Comparison of ENCODE assay signal across 16 cellular contexts in genomic region chr11:44779736-44780520, GRCh38. TPM values are rescaled to one million over a fixed set of nuclear protein-coding genes. Genes with fewer than 3 reads are reported as not detected.
DNase-seq lines count a peak whose midpoint lies in the region; ATAC-seq and TF ChIP-seq lines count a peak whose summit lies in the region.
"Had no signal": no experiment of that assay in that cellular context is flagged by ENCODE, and none has a peak within 500 bp of the region (broad histone marks: within the 10 kb centered on the region; RNA-seq: fewer than 3 reads in every experiment).

No MANE protein-coding gene starts in this region.

- no peak overlapping the region for H2AK5ac ChIP-seq in trophoblast cell (ENCODE audit: low read length)

- H2BK120ac ChIP-seq in trophoblast cell (ENCODE audit: insufficient read depth, low read length, poor library complexity) = no peak overlapping the region

- no peaks in the 10 kb centered on the region for H3K36me3 Mint-ChIP-seq in activated T-cell treated with anti-CD3 and anti-CD28 coated beads, Interleukin-2, amount 50 U/mL, for 24 hours (ENCODE audit: low read depth)

- no peaks in the 10 kb centered on the region for H3K27me3 ChIP-seq in WERI-Rb-1 (ENCODE audit: insufficient read depth, low read depth, severe bottlenecking)
- H3K27me3 ChIP-seq in hepatocyte = no peaks in the 10 kb centered on the region
- H3K27me3 ChIP-seq in trophoblast cell (ENCODE audit: insufficient read depth, low read length) = no peaks in the 10 kb centered on the region

- H2BK5ac ChIP-seq in trophoblast cell (ENCODE audit: low read depth, low read length, poor library complexity) = no peak overlapping the region

- no peak overlapping the region for H3K4ac ChIP-seq in trophoblast cell (ENCODE audit: low read depth, low read length)

- TF ChIP-seq CTCF in WERI-Rb-1 (IDR thresholded peaks at IDR 0.05; ENCODE audit: low read depth, low read length) = no peak
- no peak for TF ChIP-seq CTCF in hepatocyte (IDR thresholded peaks at IDR 0.05; ENCODE audit: poor library complexity)

- H3K4me2 ChIP-seq in hepatocyte = no peak overlapping the region
- no peak overlapping the region for H3K4me2 ChIP-seq in trophoblast cell (ENCODE audit: low read length)

- H3K9me3 ChIP-seq in WERI-Rb-1 (ENCODE audit: severe bottlenecking) (no peaks in the 10 kb centered on the region), hepatocyte (ENCODE audit: low read depth) (no peaks in the 10 kb centered on the region), trophoblast cell (ENCODE audit: insufficient read depth, low read depth, low read length) (no peaks in the 10 kb centered on the region)

- no peak overlapping the region for H3K9ac ChIP-seq in trophoblast cell (ENCODE audit: low read length)

- H4K20me1 ChIP-seq in hepatocyte (ENCODE audit: insufficient read depth, poor library complexity, severe bottlenecking) = no peaks in the 10 kb centered on the region

- H2AFZ ChIP-seq in hepatocyte (no peak overlapping the region), trophoblast cell (ENCODE audit: insufficient read depth, low read length, poor library complexity) (no peak overlapping the region)

- no peak overlapping the region for H4K91ac ChIP-seq in trophoblast cell (ENCODE audit: low read depth, low read length)

- H3K4me1 Mint-ChIP-seq in activated T-cell treated with anti-CD3 and anti-CD28 coated beads, Interleukin-2, amount 50 U/mL, for 24 hours (ENCODE audit: low read depth) = peaks cover 10% of the 10 kb centered on the region

- no peak overlapping the region for H2BK12ac ChIP-seq in trophoblast cell (ENCODE audit: low read length)

- no peaks in the 10 kb centered on the region for H3K27me3 Mint-ChIP-seq in activated T-cell treated with anti-CD3 and anti-CD28 coated beads, Interleukin-2, amount 50 U/mL, for 24 hours

- ATAC-seq in HG03135 (IDR thresholded peaks at IDR 0.05; ENCODE audit: unreplicated experiment) = no peak
- ATAC-seq: HepG2 had no signal

- H3K4me3 ChIP-seq in WERI-Rb-1 (ENCODE audit: low read depth, low read length) (no peak overlapping the region), hepatocyte (no peak overlapping the region), trophoblast cell (ENCODE audit: low read depth, low read length) (peak overlapping the region; percentile 5)

- H3K79me2 ChIP-seq in hepatocyte (no peaks in the 10 kb centered on the region), trophoblast cell (ENCODE audit: control insufficient read depth, insufficient read depth, low read length, poor library complexity) (no peaks in the 10 kb centered on the region)

- no peak overlapping the region for H3K4me3 Mint-ChIP-seq in activated T-cell treated with anti-CD3 and anti-CD28 coated beads, Interleukin-2, amount 50 U/mL, for 24 hours

- H3K23ac ChIP-seq in trophoblast cell (ENCODE audit: low read length) = peak overlapping the region; percentile 76

- H3K18ac ChIP-seq in trophoblast cell (ENCODE audit: low read length) = no peak overlapping the region

- H3K27ac ChIP-seq in WERI-Rb-1 (no peak overlapping the region), hepatocyte (peak overlapping the region; percentile 65), trophoblast cell (ENCODE audit: low read depth, low read length) (no peak overlapping the region)

- H3K79me1 ChIP-seq in trophoblast cell (ENCODE audit: low read length) = no peaks in the 10 kb centered on the region

- H3K36me3 ChIP-seq in WERI-Rb-1 = no peaks in the 10 kb centered on the region; the same call in none of the 2 replicates
- no peaks in the 10 kb centered on the region for H3K36me3 ChIP-seq in hepatocyte (replicated peaks; ENCODE audit: insufficient read depth, low read depth)
- peaks cover 0 to 3% of the 10 kb centered on the region in 2 experiments for H3K36me3 ChIP-seq in trophoblast cell (ENCODE audit: control insufficient read depth in 1 of 2, insufficient read depth in 2 of 2, low read length in 2 of 2)

- no peak overlapping the region for H3K27ac Mint-ChIP-seq in activated T-cell treated with anti-CD3 and anti-CD28 coated beads, Interleukin-2, amount 50 U/mL, for 24 hours

- H4K8ac ChIP-seq in trophoblast cell (ENCODE audit: low read depth, low read length) = no peak overlapping the region

- DNase-seq in activated T-cell treated with anti-CD3 and anti-CD28 coated beads, Interleukin-2, amount 50 U/mL, for 24 hours = peak; percentile 13
- DNase-seq in activated T-cell treated with anti-CD3 and anti-CD28 coated beads for 4 hours (no peak), WERI-Rb-1 (peak; percentile 60), hepatocyte (ENCODE audit: low spot score) (no peak), trophoblast cell (no peak), GDM1 (lab: John Stamatoyannopoulos, UW) (no peak), epidermal melanocyte (ENCODE audit: insufficient read length, low spot score) (no peak)
- DNase-seq: DMS 273 treated with DMSO at 0.1 percent for 48 hours, Karpas-422, NCI-H187 treated with DMSO at 0.1 percent for 48 hours, NCI-H2171, NCI-H446 treated with DMSO at 0.1 percent for 48 hours, NCI-H748 treated with DMSO at 0.1 percent for 48 hours had no signal

- no peaks in the 10 kb centered on the region for H3K9me2 ChIP-seq in hepatocyte (replicated peaks; ENCODE audit: insufficient read depth)

- H3K14ac ChIP-seq in trophoblast cell (ENCODE audit: low read length) = no peak overlapping the region

- no peaks in the 10 kb centered on the region for H3K9me3 Mint-ChIP-seq in activated T-cell treated with anti-CD3 and anti-CD28 coated beads, Interleukin-2, amount 50 U/mL, for 24 hours

- 87% methylated on average over 10 of the region's 10 CpGs for WGBS in hepatocyte (ENCODE audit: low lambda C conversion rate, missing lambda C conversion rate)
- WGBS in trophoblast cell (ENCODE audit: extremely low coverage, insufficient coverage, insufficient read length) = 100% methylated on average over 3 of the region's 10 CpGs

- no peak overlapping the region for H4K12ac ChIP-seq in trophoblast cell (ENCODE audit: low read depth, low read length)

- H3K4me1 ChIP-seq in hepatocyte (ENCODE audit: insufficient read depth) (peaks cover 38% of the 10 kb centered on the region), trophoblast cell (ENCODE audit: control insufficient read depth in 1 of 2, insufficient read depth in 2 of 2, low read length in 2 of 2) (peaks cover 5 to 6% of the 10 kb centered on the region in 2 experiments)

RNA-seq across cellular contexts. Expression of gene TSPAN18, which starts 53.2 kb away (rescaled TPM):
- 9.5 and 12.8 TPM in 2 replicates for total RNA-seq in hepatocyte
- 21.5 and 25.1 TPM in 2 replicates for polyA plus RNA-seq in hepatocyte
- 12.0 and 12.8 TPM in 2 replicates for polyA plus RNA-seq in trophoblast cell (2013)
- total RNA-seq: A172, HepG2 had no signal
- polyA plus RNA-seq: HepG2 had no signal

Comparison
In these comparisons a context has a peak if more than half of its experiments do, and no peak if none do; other contexts are left out.
1. DNase-seq: peak in activated T-cell treated with anti-CD3 and anti-CD28 coated beads, Interleukin-2, amount 50 U/mL, for 24 hours (single experiment) and WERI-Rb-1 (single experiment); none in activated T-cell treated with anti-CD3 and anti-CD28 coated beads for 4 hours (single experiment), hepatocyte (single experiment), trophoblast cell (0 of 2), GDM1 (single experiment) and epidermal melanocyte (single experiment).